ENCODE assay signal across 17 cellular contexts in genomic region chr3:23396746-23397145, GRCh38.
DNase-seq lines count a peak whose midpoint lies in the region; ATAC-seq, FAIRE-seq and TF ChIP-seq lines count a peak whose summit lies in the region.
"Had no signal": no experiment of that assay in that cellular context is flagged by ENCODE, and none has a peak within 500 bp of the region (broad histone marks: within the 10 kb centered on the region; RNA-seq: fewer than 3 reads in every experiment).

No MANE protein-coding gene starts in this region.

- H3K27ac ChIP-seq in HCT116 (ENCODE audit: low read depth, low read length) = no peak overlapping the region
- no peak overlapping the region for H3K27ac ChIP-seq in keratinocyte (ENCODE audit: control insufficient read depth, insufficient read depth, low read length)

- RAD21 ChIA-PET in HCT116 (lab: Charles Lee; ENCODE audit: low non-redundant PET in 1 of 2, low total read pairs in 2 of 2, uncharacterized antibody in 2 of 2, unreplicated experiment in 2 of 2) = no interaction called here

- H3K9me3 ChIP-seq in HCT116 (ENCODE audit: control insufficient read depth in 1 of 2, insufficient read depth in 1 of 2, low read depth in 1 of 2, low read length in 2 of 2) = no peaks in the 10 kb centered on the region
- no peaks in the 10 kb centered on the region for H3K9me3 ChIP-seq in keratinocyte (ENCODE audit: control insufficient read depth, low read depth, low read length)

- CTCF ChIA-PET in HCT116 (lab: Charles Lee) = no interaction called here

- FAIRE-seq in keratinocyte (lab: Jason Lieb, UNC) = peak; percentile 29
- FAIRE-seq: K562 had no signal

- H3K4me3 ChIP-seq in HCT116 (replicated peaks in 1 of 2; ENCODE audit: low read depth in 1 of 2, low read length in 2 of 2) = no peak overlapping the region
- H3K4me3 ChIP-seq in keratinocyte (ENCODE audit: control insufficient read depth in 2 of 3, extremely low read depth in 1 of 3, insufficient read depth in 2 of 3, low read depth in 1 of 3, low read length in 3 of 3) = no peak overlapping the region
- H3K4me3 ChIP-seq: K562 had no signal

- dilution Hi-C loops in keratinocyte (cut with MboI; ENCODE audit: extremely low pct_ligation_motif_present, low sequenced_read_pairs) = no loop called here

- DNase-seq in HCT116 (ENCODE audit: low read depth, low spot score) = no peak
- peak; percentile 3 for DNase-seq in NCI-H2227 (lab: John Stamatoyannopoulos, UW; ENCODE audit: unreplicated experiment)
- DNase-seq in dermis blood vessel endothelial cell = peak; percentile 36
- DNase-seq in keratinocyte (ENCODE audit: low read depth, low spot score) = no peak
- DNase-seq in central memory CD4-positive, alpha-beta T cell = no peak
- DNase-seq: DMS153; H9; NCI-H1092; NCI-H146; NCI-H2107; NCI-H446; NCI-H69; NK-92 treated with Interleukin-12 subunit alpha and Interleukin-12 subunit beta, amount 100 ng/mL, for 24 hours; SIG-M5 had no signal

- no peaks in the 10 kb centered on the region for H3K9me1 ChIP-seq in keratinocyte (ENCODE audit: control insufficient read depth, extremely low read depth, insufficient read depth, low read length)

- TF ChIP-seq RAD21 in HCT116 (IDR thresholded peaks at IDR 0.05; ENCODE audit: low read depth) = no peak

- no peaks in the 10 kb centered on the region for H3K4me1 ChIP-seq in HCT116 (ENCODE audit: control insufficient read depth in 1 of 2, insufficient read depth in 2 of 2, low read length in 2 of 2)
- peaks cover 7% of the 10 kb centered on the region for H3K4me1 ChIP-seq in keratinocyte (ENCODE audit: control insufficient read depth, extremely low read depth, insufficient read depth, low read length)

- no peak overlapping the region for H3K9ac ChIP-seq in HCT116 (ENCODE audit: low read length)
- H3K9ac ChIP-seq in keratinocyte (ENCODE audit: control insufficient read depth, extremely low read depth, insufficient read depth, low read length) = no peak overlapping the region

- no peak overlapping the region for H2AFZ ChIP-seq in HCT116 (ENCODE audit: low read depth, low read length, poor library complexity, severe bottlenecking)
- no peak overlapping the region for H2AFZ ChIP-seq in keratinocyte (ENCODE audit: control insufficient read depth, low read length)

- H3K9me2 ChIP-seq in HCT116 (ENCODE audit: insufficient read depth) = no peaks in the 10 kb centered on the region

- no peaks in the 10 kb centered on the region for H3K27me3 ChIP-seq in HCT116 (ENCODE audit: insufficient read depth, low read length)
- H3K27me3 ChIP-seq in keratinocyte (ENCODE audit: control insufficient read depth, extremely low read depth, insufficient read depth, low read length) = no peaks in the 10 kb centered on the region

- intact Hi-C loops in HCT116 (cut with micrococcal nuclease) = no loop called here

- no TSS peak for BruUV-seq in HCT116 (replicated peaks; lab: Mats Ljungman, UMichigan)

- no peak for ATAC-seq in HCT116
- no peak for ATAC-seq in GM19463 (IDR thresholded peaks at IDR 0.05; ENCODE audit: unreplicated experiment)
- no peak for ATAC-seq in GM21381 (IDR thresholded peaks at IDR 0.05; ENCODE audit: unreplicated experiment)
- ATAC-seq: K562 had no signal

- H3K4me2 ChIP-seq in HCT116 (ENCODE audit: low read length) = no peak overlapping the region
- peak overlapping the region; percentile 18 for H3K4me2 ChIP-seq in keratinocyte (ENCODE audit: control insufficient read depth, extremely low read depth, insufficient read depth, low read depth, low read length)

- POLR2A ChIA-PET in HCT116 (lab: Charles Lee) = no interaction called here

- no peak for TF ChIP-seq CTCF in HCT116 (IDR thresholded peaks at IDR 0.05 in 2 of 3, conservative IDR thresholded peaks at IDR 0.05 in 1 of 3; ENCODE audit: borderline replicate concordance in 1 of 3, insufficient read depth in 1 of 3, low read depth in 2 of 3, low read length in 2 of 3)
- no peak for TF ChIP-seq CTCF in keratinocyte (optimal IDR thresholded peaks at IDR 0.05 in 1 of 3, IDR thresholded peaks at IDR 0.05 in 1 of 3, conservative IDR thresholded peaks at IDR 0.05 in 1 of 3; ENCODE audit: extremely low read depth in 1 of 3, insufficient read depth in 2 of 3, low read length in 3 of 3)

- H3K36me3 ChIP-seq in HCT116 (ENCODE audit: control insufficient read depth in 1 of 2, insufficient read depth in 2 of 2, low read length in 2 of 2) (no peaks in the 10 kb centered on the region), keratinocyte (ENCODE audit: control insufficient read depth in 2 of 2, extremely low read depth in 1 of 2, insufficient read depth in 2 of 2, low read length in 2 of 2) (no peaks in the 10 kb centered on the region)

- no peak for TF ChIP-seq POLR2A in HCT116 (IDR thresholded peaks at IDR 0.05; ENCODE audit: borderline replicate concordance, extremely low read depth, insufficient read depth, insufficient read length)

- H3K79me2 ChIP-seq in HCT116 (ENCODE audit: insufficient read depth, low read length) (no peaks in the 10 kb centered on the region), keratinocyte (ENCODE audit: control insufficient read depth, insufficient read depth, low read length) (no peaks in the 10 kb centered on the region)

- no peaks in the 10 kb centered on the region for H4K20me1 ChIP-seq in HCT116 (ENCODE audit: insufficient read depth)
- no peaks in the 10 kb centered on the region for H4K20me1 ChIP-seq in keratinocyte (ENCODE audit: control insufficient read depth, extremely low read depth, insufficient read depth, low read length)

TF ChIP-seq in HCT116, 20 proteins besides CTCF, POLR2A, EP300 and RAD21:
- TF ChIP-seq MAX (IDR thresholded peaks at IDR 0.05) = no peak
- no peak for TF ChIP-seq FOSL1 (IDR thresholded peaks at IDR 0.05; ENCODE audit: low read depth)
- TF ChIP-seq CEBPB (IDR thresholded peaks at IDR 0.05; ENCODE audit: low read depth) = 0 out of 2 replicates have a peak, but pooled peaks have one; percentile 10
- no peak for TF ChIP-seq JUND (IDR thresholded peaks at IDR 0.05)
- no peak for TF ChIP-seq ELF1 (IDR thresholded peaks at IDR 0.05; ENCODE audit: borderline replicate concordance, low read depth)
- TF ChIP-seq SIN3A (IDR thresholded peaks at IDR 0.05; ENCODE audit: low read depth) = no peak
TF ChIP-seq in HCT116: peak in this region for 1.

Comparison
In these comparisons a context has a peak if more than half of its experiments do, and no peak if none do; other contexts are left out.
1. DNase-seq: peak in NCI-H2227 (single experiment) and dermis blood vessel endothelial cell (single experiment); none in HCT116 (single experiment), keratinocyte (single experiment) and central memory CD4-positive, alpha-beta T cell (single experiment).